Comparison of ENCODE assay signal across 9 cellular contexts in genomic region chr3:177345973-177346503, GRCh38.
DNase-seq lines count a peak whose midpoint lies in the region; ATAC-seq and TF ChIP-seq lines count a peak whose summit lies in the region.
"Had no signal": no experiment of that assay in that cellular context is flagged by ENCODE, and none has a peak within 500 bp of the region (broad histone marks: within the 10 kb centered on the region; RNA-seq: fewer than 3 reads in every experiment).

No MANE protein-coding gene starts in this region.

- H2BK15ac ChIP-seq in H9 (ENCODE audit: low read depth, low read length) = no peak overlapping the region

- no peak overlapping the region for H3T11ph ChIP-seq in H9 (ENCODE audit: low read length)

- H3K9me3 Mint-ChIP-seq in CD14-positive monocyte (peaks cover 0 to 2% (median 0%) of the 10 kb centered on the region in 7 donors), H9 (no peaks in the 10 kb centered on the region; a peak in 2 of 5 replicates), activated B cell treated with CpG ODN at 0.5 μM for 24 hours (peaks cover 4% of the 10 kb centered on the region), mesothelial cell of epicardium (no peaks in the 10 kb centered on the region)

- no peak overlapping the region for H3K4me3 ChIP-seq in H7 (ENCODE audit: insufficient read depth, low read depth, low read length)

- no peak overlapping the region for H2BK120ac ChIP-seq in H9 (ENCODE audit: low read depth, low read length, poor library complexity, severe bottlenecking)

- H3K27ac ChIP-seq in H9 (ENCODE audit: insufficient read length, low read depth, low read length) = no peak overlapping the region

- H2BK12ac ChIP-seq in H9 (ENCODE audit: insufficient read length, low read depth, low read length) = no peak overlapping the region

- H4K91ac ChIP-seq in H9 (ENCODE audit: insufficient read length, low read depth, low read length) = no peak overlapping the region

- ATAC-seq in activated B cell treated with CpG ODN at 0.5 μM for 24 hours (ENCODE audit: low read depth) (peak; percentile 11), HG03460 (IDR thresholded peaks at IDR 0.05; ENCODE audit: unreplicated experiment) (no peak)

- H4K5ac ChIP-seq in H9 (ENCODE audit: insufficient read length, low read depth, low read length) = no peak overlapping the region

- no peak overlapping the region for H3K14ac ChIP-seq in H9 (ENCODE audit: insufficient read depth, low read length)

- TF ChIP-seq CTCF in CD14-positive monocyte (IDR thresholded peaks at IDR 0.05) = no peak
- TF ChIP-seq CTCF in H9 (conservative IDR thresholded peaks at IDR 0.05) = no peak
- TF ChIP-seq CTCF in activated B cell treated with CpG ODN at 0.5 μM for 24 hours (IDR thresholded peaks at IDR 0.05) = no peak
- no peak for TF ChIP-seq CTCF in mesothelial cell of epicardium (IDR thresholded peaks at IDR 0.05; ENCODE audit: unreplicated experiment)

- DNase-seq in CD14-positive monocyte (ENCODE audit: low spot score) (no peak), H9 (no peak), activated B cell treated with CpG ODN at 0.5 μM for 24 hours (no peak), mesothelial cell of epicardium (ENCODE audit: low spot score in 2 of 2, unreplicated experiment in 2 of 2) (no peak), H7 (no peak), activated gamma-delta T cell (lab: John Stamatoyannopoulos, UW) (no peak)
- DNase-seq in stimulated activated CD4-positive, alpha-beta T cell treated with anti-CD3 and anti-CD28 coated beads, Interleukin-4, amount 100 ng/mL, for 4 hours = no peak
- DNase-seq: effector CD4-positive, alpha-beta T cell had no signal

- H3K23ac ChIP-seq in H9 (ENCODE audit: insufficient read length, low read depth, low read length) = no peak overlapping the region

- H3K36me3 ChIP-seq in H7 (replicated peaks; ENCODE audit: control insufficient read depth, insufficient read depth, low read length) = no peaks in the 10 kb centered on the region

- CTCF ChIA-PET in activated B cell treated with CpG ODN at 0.5 μM for 24 hours (lab: Charles Lee) = interaction anchor here (1.0 to 1.2 kb wide), 2 partner anchors 24 to 102 kb away, joined by 3 read pairs; no protein-coding TSS in a partner anchor

- no peaks in the 10 kb centered on the region for H3K79me1 ChIP-seq in H9 (ENCODE audit: insufficient read depth, low read depth, low read length, poor library complexity, severe bottlenecking)

- H4K8ac ChIP-seq in H9 (replicated peaks; ENCODE audit: insufficient read length, low read depth, low read length) = no peak overlapping the region

- H3K4me1 ChIP-seq in H9 (ENCODE audit: insufficient read depth, low read length) = peaks cover 6% of the 10 kb centered on the region; the same call in 1 of the 2 replicates

- peak overlapping the region; percentile 37 for H3K4me2 ChIP-seq in H9 (ENCODE audit: insufficient read depth, insufficient read length, low read length)

- H3K27ac Mint-ChIP-seq in CD14-positive monocyte (peak overlapping the region; percentile 86 to 95 (median 92)), H9 (no peak overlapping the region), activated B cell treated with CpG ODN at 0.5 μM for 24 hours (peak overlapping the region; percentile 89), mesothelial cell of epicardium (peak overlapping the region; percentile 95)

- no peak overlapping the region for H3K4ac ChIP-seq in H9 (ENCODE audit: low read depth, low read length)

- H2BK20ac ChIP-seq in H9 (ENCODE audit: low read depth, low read length, poor library complexity, severe bottlenecking) = no peak overlapping the region

- no peak overlapping the region for H3K18ac ChIP-seq in H9 (ENCODE audit: insufficient read length, low read depth, low read length)

- H4K20me1 ChIP-seq in H9 (ENCODE audit: control insufficient read depth, insufficient read depth, insufficient read length) = no peaks in the 10 kb centered on the region

- H3K23me2 ChIP-seq in H9 (ENCODE audit: insufficient read length, low read depth, low read length, poor library complexity, severe bottlenecking) = no peaks in the 10 kb centered on the region

- H3K4me1 Mint-ChIP-seq in CD14-positive monocyte (peaks cover 40% of the 10 kb centered on the region), H9 (peaks cover 18 to 23% of the 10 kb centered on the region in 2 experiments), activated B cell treated with CpG ODN at 0.5 μM for 24 hours (peaks cover 74% of the 10 kb centered on the region), mesothelial cell of epicardium (peaks cover 47% of the 10 kb centered on the region)

- intact Hi-C loops in CD14-positive monocyte (cut with micrococcal nuclease) = loop anchor here in 1 of 2 donors (2.0 kb wide), 1 partner anchor 13 kb away; no protein-coding TSS in a partner anchor
- intact Hi-C loops in activated B cell treated with CpG ODN at 0.5 μM for 24 hours (cut with micrococcal nuclease) = loop anchor here (1.0 kb wide), 1 partner anchor 8 kb away; no protein-coding TSS in a partner anchor

- peaks cover 42% of the 10 kb centered on the region; the same call in 1 of the 2 replicates for H3K27me3 ChIP-seq in H9 (ENCODE audit: insufficient read depth, low read length)
- peaks cover 55% of the 10 kb centered on the region for H3K27me3 ChIP-seq in H7 (ENCODE audit: control insufficient read depth, insufficient read depth, low read length)

- no peak overlapping the region for H3K56ac ChIP-seq in H9 (ENCODE audit: insufficient read length, low read depth, low read length)

- no peak overlapping the region for H2AFZ ChIP-seq in H9 (ENCODE audit: low read length)

- H3K4me3 Mint-ChIP-seq in CD14-positive monocyte (no peak overlapping the region), H9 (no peak overlapping the region; a peak in 1 of 5 replicates), activated B cell treated with CpG ODN at 0.5 μM for 24 hours (peak overlapping the region; percentile 61), mesothelial cell of epicardium (no peak overlapping the region)

- no peaks in the 10 kb centered on the region for H3K36me3 Mint-ChIP-seq in CD14-positive monocyte
- H3K36me3 Mint-ChIP-seq in H9 (ENCODE audit: insufficient read depth in 1 of 3, low read depth in 3 of 3) = no peaks in the 10 kb centered on the region
- H3K36me3 Mint-ChIP-seq in activated B cell treated with CpG ODN at 0.5 μM for 24 hours (ENCODE audit: low read depth) = no peaks in the 10 kb centered on the region
- H3K36me3 Mint-ChIP-seq in mesothelial cell of epicardium = no peaks in the 10 kb centered on the region

- no peak overlapping the region for H2AK5ac ChIP-seq in H9 (ENCODE audit: insufficient read length, low read length)

- H3K9ac ChIP-seq in H9 (ENCODE audit: extremely low read depth, insufficient read length, low read length) = no peak overlapping the region

- POLR2A ChIA-PET in activated B cell treated with CpG ODN at 0.5 μM for 24 hours (lab: Charles Lee) = interaction anchor here (0.6 to 2.1 kb wide), 12 partner anchors 8 to 1904 kb away, joined by 3 to 17 read pairs (median 3); no protein-coding TSS in a partner anchor

- H2BK5ac ChIP-seq in H9 (ENCODE audit: insufficient read length, low read length) = no peak overlapping the region

- no peaks in the 10 kb centered on the region for H3K9me3 ChIP-seq in H9 (ENCODE audit: control insufficient read depth, low read depth, low read length)

- no peaks in the 10 kb centered on the region for H3K79me2 ChIP-seq in H9 (ENCODE audit: insufficient read depth, low read length)

- H3K27me3 Mint-ChIP-seq in CD14-positive monocyte (ENCODE audit: low read depth in 3 of 3) = peaks cover 0 to 2% (median 0%) of the 10 kb centered on the region in 3 donors
- H3K27me3 Mint-ChIP-seq in H9 (ENCODE audit: low read depth) = peaks cover 92% of the 10 kb centered on the region
- no peaks in the 10 kb centered on the region for H3K27me3 Mint-ChIP-seq in activated B cell treated with CpG ODN at 0.5 μM for 24 hours
- H3K27me3 Mint-ChIP-seq in mesothelial cell of epicardium (ENCODE audit: low read depth) = no peaks in the 10 kb centered on the region

Comparison
In these comparisons a context has a peak if more than half of its experiments do, and no peak if none do; other contexts are left out.
1. H3K27ac Mint-ChIP-seq: peak in CD14-positive monocyte (7 of 7), activated B cell treated with CpG ODN at 0.5 μM for 24 hours (single experiment) and mesothelial cell of epicardium (single experiment); none in H9 (0 of 3).